In genomic region chr6:130293800-130294199, GRCh38 we compare ENCODE assay signal across 8 cellular contexts.
DNase-seq lines count a peak whose midpoint lies in the region; ATAC-seq and TF ChIP-seq lines count a peak whose summit lies in the region.

No MANE protein-coding gene starts in this region.

- H3K4me3 Mint-ChIP-seq in activated naive CD4-positive, alpha-beta T cell treated with anti-CD3 and anti-CD28 coated beads, Interleukin-2, amount 10 ng/mL, durations not matched to agents 7 days and 5 days = no peak overlapping the region

- no peak overlapping the region for H3K4me3 ChIP-seq in GM23248
- H3K4me3 ChIP-seq in upper lobe of right lung = no peak overlapping the region

- CTCF ChIA-PET in activated naive CD4-positive, alpha-beta T cell treated with anti-CD3 and anti-CD28 coated beads, Interleukin-2, amount 10 ng/mL, durations not matched to agents 7 days and 5 days (lab: Charles Lee) = interaction anchor here (0.7 to 2.4 kb wide), 14 partner anchors 11 to 578 kb away, joined by 3 to 12 read pairs (median 3); no protein-coding TSS in a partner anchor

- peaks cover 2% of the 10 kb centered on the region for H3K4me1 Mint-ChIP-seq in activated naive CD4-positive, alpha-beta T cell treated with anti-CD3 and anti-CD28 coated beads, Interleukin-2, amount 10 ng/mL, durations not matched to agents 7 days and 5 days

- ATAC-seq in upper lobe of right lung (peak; percentile 63), GM18517 (IDR thresholded peaks at IDR 0.05; ENCODE audit: unreplicated experiment) (no peak)

- H3K9me2 ChIP-seq in GM23248 (ENCODE audit: insufficient read depth) = no peaks in the 10 kb centered on the region

- H3K9me3 Mint-ChIP-seq in activated naive CD4-positive, alpha-beta T cell treated with anti-CD3 and anti-CD28 coated beads, Interleukin-2, amount 10 ng/mL, durations not matched to agents 7 days and 5 days = no peaks in the 10 kb centered on the region

- TF ChIP-seq CTCF in upper lobe of right lung (IDR thresholded peaks at IDR 0.05) = peak; percentile 48

- intact Hi-C loops in upper lobe of right lung (cut with DNase I) = no loop called here

- no peaks in the 10 kb centered on the region for H3K36me3 Mint-ChIP-seq in activated naive CD4-positive, alpha-beta T cell treated with anti-CD3 and anti-CD28 coated beads, Interleukin-2, amount 10 ng/mL, durations not matched to agents 7 days and 5 days

- no peak overlapping the region for H3K9ac ChIP-seq in GM23248

- in situ Hi-C loops in GM23248 (cut with MboI) = no loop called here

- H4K20me1 ChIP-seq in GM23248 (ENCODE audit: insufficient read depth) = no peaks in the 10 kb centered on the region

- peak overlapping the region; percentile 25 for H3K4me2 ChIP-seq in GM23248 (ENCODE audit: unreplicated experiment)

- H3K79me2 ChIP-seq in GM23248 (ENCODE audit: insufficient read depth) = no peaks in the 10 kb centered on the region

- no peak overlapping the region for H3K27ac Mint-ChIP-seq in activated naive CD4-positive, alpha-beta T cell treated with anti-CD3 and anti-CD28 coated beads, Interleukin-2, amount 10 ng/mL, durations not matched to agents 7 days and 5 days

- no peaks in the 10 kb centered on the region for H3K9me3 ChIP-seq in GM23248 (ENCODE audit: low read depth)
- no peaks in the 10 kb centered on the region for H3K9me3 ChIP-seq in upper lobe of right lung

- 0 out of 2 replicates have a peak, but pooled peaks cover 6% of the 10 kb centered on the region for H3K4me1 ChIP-seq in GM23248 (ENCODE audit: insufficient read depth)
- H3K4me1 ChIP-seq in upper lobe of right lung = no peaks in the 10 kb centered on the region

- 58 to 79% methylated on average over 3 of the region's 3 CpGs for whole genome bisulfite sequencing in GM23248 (ENCODE audit: low coverage in 1 of 2, low lambda C conversion rate in 2 of 2, missing lambda C conversion rate in 2 of 2), 2 experiments

- no peaks in the 10 kb centered on the region for H3K36me3 ChIP-seq in GM23248 (ENCODE audit: low read depth)
- H3K36me3 ChIP-seq in upper lobe of right lung = no peaks in the 10 kb centered on the region

- no peaks in the 10 kb centered on the region for H3K27me3 ChIP-seq in GM23248 (replicated peaks; ENCODE audit: insufficient read depth)
- no peaks in the 10 kb centered on the region for H3K27me3 ChIP-seq in upper lobe of right lung

- peaks cover 4% of the 10 kb centered on the region for H3K27me3 Mint-ChIP-seq in activated naive CD4-positive, alpha-beta T cell treated with anti-CD3 and anti-CD28 coated beads, Interleukin-2, amount 10 ng/mL, durations not matched to agents 7 days and 5 days

- DNase-seq in ELF-1 (ENCODE audit: low read depth, low spot score) (peak; percentile 77), GM23248 (peak; percentile 79), NCI-H226 (peak; percentile 29), islet precursor cell (peak; percentile 69), upper lobe of right lung (no peak), HK-2 (ENCODE audit: unreplicated experiment) (no peak)
- peak; percentile 60 for DNase-seq in activated naive CD4-positive, alpha-beta T cell treated with anti-CD3 and anti-CD28 coated beads, Interleukin-2, amount 10 ng/mL, durations not matched to agents 7 days and 5 days

- H3F3A ChIP-seq in GM23248 (ENCODE audit: insufficient read depth) = no peaks in the 10 kb centered on the region

- H3K27ac ChIP-seq in GM23248 (no peak overlapping the region), upper lobe of right lung (no peak overlapping the region)

- 0 out of 2 replicates have a peak overlapping the region, but pooled peaks have one; percentile 2 for H2AFZ ChIP-seq in GM23248

Comparison
In these comparisons a context has a peak if more than half of its experiments do, and no peak if none do; other contexts are left out.
1. DNase-seq: peak in ELF-1 (single experiment), GM23248 (single experiment), NCI-H226 (single experiment), activated naive CD4-positive, alpha-beta T cell treated with anti-CD3 and anti-CD28 coated beads, Interleukin-2, amount 10 ng/mL, durations not matched to agents 7 days and 5 days (single experiment) and islet precursor cell (single experiment); none in upper lobe of right lung (single experiment) and HK-2 (single experiment).